1 cellular context compared by ENCODE assay signal in the genomic region with DNA sequence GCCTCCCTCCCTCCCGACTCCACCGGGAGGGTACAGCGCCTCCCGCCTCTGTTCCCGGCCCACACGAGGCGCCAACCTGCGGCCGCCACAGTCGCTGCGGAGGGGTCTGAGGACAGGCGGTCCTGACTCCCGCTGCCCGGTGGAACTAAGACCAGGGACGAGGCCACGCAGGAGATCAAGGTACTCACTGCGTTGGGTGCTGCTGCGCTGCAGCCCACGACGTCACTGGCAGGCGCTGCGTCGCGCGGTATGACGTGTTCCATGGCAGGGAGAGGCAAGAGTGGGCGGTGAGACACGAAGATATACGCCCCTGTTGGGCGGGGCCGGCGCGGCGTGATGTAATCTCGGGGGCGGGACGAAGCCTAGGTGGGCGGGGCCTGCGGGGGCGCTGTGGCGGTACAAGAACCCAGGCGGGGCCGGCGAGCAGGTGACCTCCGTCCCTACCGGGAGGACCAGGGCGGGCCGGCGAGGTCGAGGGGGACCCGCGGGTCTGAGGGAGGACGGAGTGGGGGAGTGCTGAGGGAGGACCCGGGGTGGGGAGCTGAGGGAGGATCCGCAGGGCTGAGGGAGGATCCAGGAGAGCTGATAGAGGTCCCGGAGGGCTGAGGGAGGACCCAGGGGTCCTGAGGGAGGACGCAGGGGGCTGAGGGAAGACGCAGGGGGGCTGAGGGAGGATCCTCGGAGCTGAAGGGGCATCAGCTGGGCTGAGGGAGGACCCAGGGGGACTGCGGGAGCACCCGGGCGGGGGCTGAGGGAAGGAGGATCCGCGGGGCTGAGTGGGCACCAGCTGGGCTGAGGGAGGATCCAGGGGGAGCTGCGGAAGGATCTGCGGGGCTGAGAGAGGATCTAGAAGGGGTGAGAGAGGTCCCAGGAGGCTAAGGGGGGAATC.
TF ChIP-seq lines count a peak whose summit lies in the region.

A gene (minus strand): TSS at position 227 of the 889 bp plus-strand sequence. CDS start 1,039 bp downstream, outside the sequence.

TF ChIP-seq in K562, 482 proteins besides CTCF, POLR2A, EP300 and RAD21 (continued from another document and continues in another):
- peak; percentile 59; the same call in 1 of the 2 replicates for TF ChIP-seq E2F3 (CRISPR knock-in tag; IDR thresholded peaks at IDR 0.05)
- TF ChIP-seq, protein P1, sequence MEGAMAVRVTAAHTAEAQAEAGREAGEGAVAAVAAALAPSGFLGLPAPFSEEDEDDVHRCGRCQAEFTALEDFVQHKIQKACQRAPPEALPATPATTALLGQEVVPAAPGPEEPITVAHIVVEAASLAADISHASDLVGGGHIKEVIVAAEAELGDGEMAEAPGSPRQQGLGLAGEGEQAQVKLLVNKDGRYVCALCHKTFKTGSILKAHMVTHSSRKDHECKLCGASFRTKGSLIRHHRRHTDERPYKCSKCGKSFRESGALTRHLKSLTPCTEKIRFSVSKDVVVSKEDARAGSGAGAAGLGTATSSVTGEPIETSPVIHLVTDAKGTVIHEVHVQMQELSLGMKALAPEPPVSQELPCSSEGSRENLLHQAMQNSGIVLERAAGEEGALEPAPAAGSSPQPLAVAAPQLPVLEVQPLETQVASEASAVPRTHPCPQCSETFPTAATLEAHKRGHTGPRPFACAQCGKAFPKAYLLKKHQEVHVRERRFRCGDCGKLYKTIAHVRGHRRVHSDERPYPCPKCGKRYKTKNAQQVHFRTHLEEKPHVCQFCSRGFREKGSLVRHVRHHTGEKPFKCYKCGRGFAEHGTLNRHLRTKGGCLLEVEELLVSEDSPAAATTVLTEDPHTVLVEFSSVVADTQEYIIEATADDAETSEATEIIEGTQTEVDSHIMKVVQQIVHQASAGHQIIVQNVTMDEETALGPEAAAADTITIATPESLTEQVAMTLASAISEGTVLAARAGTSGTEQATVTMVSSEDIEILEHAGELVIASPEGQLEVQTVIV (CRISPR knock-in tag; IDR thresholded peaks at IDR 0.05; ENCODE audit: borderline replicate concordance) = no peak
- TF ChIP-seq, protein P2, sequence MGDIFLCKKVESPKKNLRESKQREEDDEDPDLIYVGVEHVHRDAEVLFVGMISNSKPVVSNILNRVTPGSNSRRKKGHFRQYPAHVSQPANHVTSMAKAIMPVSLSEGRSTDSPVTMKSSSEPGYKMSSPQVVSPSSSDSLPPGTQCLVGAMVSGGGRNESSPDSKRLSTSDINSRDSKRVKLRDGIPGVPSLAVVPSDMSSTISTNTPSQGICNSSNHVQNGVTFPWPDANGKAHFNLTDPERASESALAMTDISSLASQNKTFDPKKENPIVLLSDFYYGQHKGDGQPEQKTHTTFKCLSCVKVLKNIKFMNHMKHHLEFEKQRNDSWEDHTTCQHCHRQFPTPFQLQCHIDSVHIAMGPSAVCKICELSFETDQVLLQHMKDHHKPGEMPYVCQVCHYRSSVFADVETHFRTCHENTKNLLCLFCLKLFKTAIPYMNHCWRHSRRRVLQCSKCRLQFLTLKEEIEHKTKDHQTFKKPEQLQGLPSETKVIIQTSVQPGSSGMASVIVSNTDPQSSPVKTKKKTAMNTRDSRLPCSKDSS (IDR thresholded peaks at IDR 0.05; ENCODE audit: low read depth, partially characterized antibody) = no peak
- TF ChIP-seq CSDE1 (IDR thresholded peaks at IDR 0.05) = peak in 1 of 2 experiments; percentile 95; a peak in 2 of 4 replicates
- TF ChIP-seq, protein P3, sequence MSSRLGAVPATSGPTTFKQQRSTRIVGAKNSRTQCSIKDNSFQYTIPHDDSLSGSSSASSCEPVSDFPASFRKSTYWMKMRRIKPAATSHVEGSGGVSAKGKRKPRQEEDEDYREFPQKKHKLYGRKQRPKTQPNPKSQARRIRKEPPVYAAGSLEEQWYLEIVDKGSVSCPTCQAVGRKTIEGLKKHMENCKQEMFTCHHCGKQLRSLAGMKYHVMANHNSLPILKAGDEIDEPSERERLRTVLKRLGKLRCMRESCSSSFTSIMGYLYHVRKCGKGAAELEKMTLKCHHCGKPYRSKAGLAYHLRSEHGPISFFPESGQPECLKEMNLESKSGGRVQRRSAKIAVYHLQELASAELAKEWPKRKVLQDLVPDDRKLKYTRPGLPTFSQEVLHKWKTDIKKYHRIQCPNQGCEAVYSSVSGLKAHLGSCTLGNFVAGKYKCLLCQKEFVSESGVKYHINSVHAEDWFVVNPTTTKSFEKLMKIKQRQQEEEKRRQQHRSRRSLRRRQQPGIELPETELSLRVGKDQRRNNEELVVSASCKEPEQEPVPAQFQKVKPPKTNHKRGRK (tag; IDR thresholded peaks at IDR 0.05) = no peak
- TF ChIP-seq FOXP1 (CRISPR knock-in tag; IDR thresholded peaks at IDR 0.05) = 0 out of 2 replicates have a peak, but pooled peaks have one; percentile 40
- TF ChIP-seq, protein P4, sequence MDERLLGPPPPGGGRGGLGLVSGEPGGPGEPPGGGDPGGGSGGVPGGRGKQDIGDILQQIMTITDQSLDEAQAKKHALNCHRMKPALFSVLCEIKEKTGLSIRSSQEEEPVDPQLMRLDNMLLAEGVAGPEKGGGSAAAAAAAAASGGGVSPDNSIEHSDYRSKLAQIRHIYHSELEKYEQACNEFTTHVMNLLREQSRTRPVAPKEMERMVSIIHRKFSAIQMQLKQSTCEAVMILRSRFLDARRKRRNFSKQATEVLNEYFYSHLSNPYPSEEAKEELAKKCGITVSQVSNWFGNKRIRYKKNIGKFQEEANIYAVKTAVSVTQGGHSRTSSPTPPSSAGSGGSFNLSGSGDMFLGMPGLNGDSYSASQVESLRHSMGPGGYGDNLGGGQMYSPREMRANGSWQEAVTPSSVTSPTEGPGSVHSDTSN (CRISPR knock-in tag; IDR thresholded peaks at IDR 0.05; ENCODE audit: low read depth) = no peak
- TF ChIP-seq, protein P4 (tag; conservative IDR thresholded peaks at IDR 0.05; ENCODE audit: low read depth) = no peak
- no peak for TF ChIP-seq HMG20A (CRISPR knock-in tag; conservative IDR thresholded peaks at IDR 0.05)
- TF ChIP-seq, protein P5, sequence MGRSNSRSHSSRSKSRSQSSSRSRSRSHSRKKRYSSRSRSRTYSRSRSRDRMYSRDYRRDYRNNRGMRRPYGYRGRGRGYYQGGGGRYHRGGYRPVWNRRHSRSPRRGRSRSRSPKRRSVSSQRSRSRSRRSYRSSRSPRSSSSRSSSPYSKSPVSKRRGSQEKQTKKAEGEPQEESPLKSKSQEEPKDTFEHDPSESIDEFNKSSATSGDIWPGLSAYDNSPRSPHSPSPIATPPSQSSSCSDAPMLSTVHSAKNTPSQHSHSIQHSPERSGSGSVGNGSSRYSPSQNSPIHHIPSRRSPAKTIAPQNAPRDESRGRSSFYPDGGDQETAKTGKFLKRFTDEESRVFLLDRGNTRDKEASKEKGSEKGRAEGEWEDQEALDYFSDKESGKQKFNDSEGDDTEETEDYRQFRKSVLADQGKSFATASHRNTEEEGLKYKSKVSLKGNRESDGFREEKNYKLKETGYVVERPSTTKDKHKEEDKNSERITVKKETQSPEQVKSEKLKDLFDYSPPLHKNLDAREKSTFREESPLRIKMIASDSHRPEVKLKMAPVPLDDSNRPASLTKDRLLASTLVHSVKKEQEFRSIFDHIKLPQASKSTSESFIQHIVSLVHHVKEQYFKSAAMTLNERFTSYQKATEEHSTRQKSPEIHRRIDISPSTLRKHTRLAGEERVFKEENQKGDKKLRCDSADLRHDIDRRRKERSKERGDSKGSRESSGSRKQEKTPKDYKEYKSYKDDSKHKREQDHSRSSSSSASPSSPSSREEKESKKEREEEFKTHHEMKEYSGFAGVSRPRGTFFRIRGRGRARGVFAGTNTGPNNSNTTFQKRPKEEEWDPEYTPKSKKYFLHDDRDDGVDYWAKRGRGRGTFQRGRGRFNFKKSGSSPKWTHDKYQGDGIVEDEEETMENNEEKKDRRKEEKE (IDR thresholded peaks at IDR 0.05; ENCODE audit: borderline replicate concordance in 1 of 2, control insufficient read depth in 1 of 2, low read depth in 2 of 2, low read length in 1 of 2) = no peak
- TF ChIP-seq, protein P6, sequence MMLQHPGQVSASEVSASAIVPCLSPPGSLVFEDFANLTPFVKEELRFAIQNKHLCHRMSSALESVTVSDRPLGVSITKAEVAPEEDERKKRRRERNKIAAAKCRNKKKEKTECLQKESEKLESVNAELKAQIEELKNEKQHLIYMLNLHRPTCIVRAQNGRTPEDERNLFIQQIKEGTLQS (IDR thresholded peaks at IDR 0.05) = peak; percentile 96
- TF ChIP-seq, protein P6 (CRISPR knock-in tag; conservative IDR thresholded peaks at IDR 0.05) = peak; percentile 36
- 0 out of 2 replicates have a peak, but pooled peaks have one; percentile 45 for TF ChIP-seq PHF21A (IDR thresholded peaks at IDR 0.05; ENCODE audit: borderline replicate concordance, low read depth)
- TF ChIP-seq ERF (CRISPR knock-in tag; IDR thresholded peaks at IDR 0.05) = no peak
- no peak for TF ChIP-seq SMAD2 (IDR thresholded peaks at IDR 0.05; ENCODE audit: low read depth, low read length)
- TF ChIP-seq, protein P7, sequence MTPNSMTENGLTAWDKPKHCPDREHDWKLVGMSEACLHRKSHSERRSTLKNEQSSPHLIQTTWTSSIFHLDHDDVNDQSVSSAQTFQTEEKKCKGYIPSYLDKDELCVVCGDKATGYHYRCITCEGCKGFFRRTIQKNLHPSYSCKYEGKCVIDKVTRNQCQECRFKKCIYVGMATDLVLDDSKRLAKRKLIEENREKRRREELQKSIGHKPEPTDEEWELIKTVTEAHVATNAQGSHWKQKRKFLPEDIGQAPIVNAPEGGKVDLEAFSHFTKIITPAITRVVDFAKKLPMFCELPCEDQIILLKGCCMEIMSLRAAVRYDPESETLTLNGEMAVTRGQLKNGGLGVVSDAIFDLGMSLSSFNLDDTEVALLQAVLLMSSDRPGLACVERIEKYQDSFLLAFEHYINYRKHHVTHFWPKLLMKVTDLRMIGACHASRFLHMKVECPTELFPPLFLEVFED (CRISPR knock-in tag; conservative IDR thresholded peaks at IDR 0.05) = peak; percentile 52; the same call in 1 of the 2 replicates
- TF ChIP-seq, protein P8, sequence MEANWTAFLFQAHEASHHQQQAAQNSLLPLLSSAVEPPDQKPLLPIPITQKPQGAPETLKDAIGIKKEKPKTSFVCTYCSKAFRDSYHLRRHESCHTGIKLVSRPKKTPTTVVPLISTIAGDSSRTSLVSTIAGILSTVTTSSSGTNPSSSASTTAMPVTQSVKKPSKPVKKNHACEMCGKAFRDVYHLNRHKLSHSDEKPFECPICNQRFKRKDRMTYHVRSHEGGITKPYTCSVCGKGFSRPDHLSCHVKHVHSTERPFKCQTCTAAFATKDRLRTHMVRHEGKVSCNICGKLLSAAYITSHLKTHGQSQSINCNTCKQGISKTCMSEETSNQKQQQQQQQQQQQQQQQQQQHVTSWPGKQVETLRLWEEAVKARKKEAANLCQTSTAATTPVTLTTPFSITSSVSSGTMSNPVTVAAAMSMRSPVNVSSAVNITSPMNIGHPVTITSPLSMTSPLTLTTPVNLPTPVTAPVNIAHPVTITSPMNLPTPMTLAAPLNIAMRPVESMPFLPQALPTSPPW (CRISPR knock-in tag; IDR thresholded peaks at IDR 0.05) = peak; percentile 82
- TF ChIP-seq HNRNPH1 (optimal IDR thresholded peaks at IDR 0.05; ENCODE audit: low read depth, low read length) = no peak
- no peak for TF ChIP-seq CHD4 (IDR thresholded peaks at IDR 0.05; ENCODE audit: insufficient read depth, insufficient replicate concordance, low read depth, low read length, poor library complexity, severe bottlenecking)
- TF ChIP-seq, protein P9, sequence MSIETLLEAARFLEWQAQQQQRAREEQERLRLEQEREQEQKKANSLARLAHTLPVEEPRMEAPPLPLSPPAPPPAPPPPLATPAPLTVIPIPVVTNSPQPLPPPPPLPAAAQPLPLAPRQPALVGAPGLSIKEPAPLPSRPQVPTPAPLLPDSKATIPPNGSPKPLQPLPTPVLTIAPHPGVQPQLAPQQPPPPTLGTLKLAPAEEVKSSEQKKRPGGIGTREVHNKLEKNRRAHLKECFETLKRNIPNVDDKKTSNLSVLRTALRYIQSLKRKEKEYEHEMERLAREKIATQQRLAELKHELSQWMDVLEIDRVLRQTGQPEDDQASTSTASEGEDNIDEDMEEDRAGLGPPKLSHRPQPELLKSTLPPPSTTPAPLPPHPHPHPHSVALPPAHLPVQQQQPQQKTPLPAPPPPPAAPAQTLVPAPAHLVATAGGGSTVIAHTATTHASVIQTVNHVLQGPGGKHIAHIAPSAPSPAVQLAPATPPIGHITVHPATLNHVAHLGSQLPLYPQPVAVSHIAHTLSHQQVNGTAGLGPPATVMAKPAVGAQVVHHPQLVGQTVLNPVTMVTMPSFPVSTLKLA (conservative IDR thresholded peaks at IDR 0.05) = peak; percentile 82 to 92
- no peak for TF ChIP-seq NFATC3 (IDR thresholded peaks at IDR 0.05)
- no peak for TF ChIP-seq HSF4 (CRISPR knock-in tag; IDR thresholded peaks at IDR 0.05; ENCODE audit: borderline replicate concordance)
- TF ChIP-seq ASH1L (IDR thresholded peaks at IDR 0.05; ENCODE audit: borderline replicate concordance, low read depth, partially characterized antibody) = no peak
- no peak for TF ChIP-seq ZNF324 (CRISPR knock-in tag; IDR thresholded peaks at IDR 0.05)
- TF ChIP-seq ZNF224 (CRISPR knock-in tag; IDR thresholded peaks at IDR 0.05) = no peak; the same call in 1 of the 2 replicates
- TF ChIP-seq NCOR1 (IDR thresholded peaks at IDR 0.05) = no peak
- no peak for TF ChIP-seq KLF1 (tag; IDR thresholded peaks at IDR 0.05)
- no peak for TF ChIP-seq GABPA (tag; conservative IDR thresholded peaks at IDR 0.05; ENCODE audit: low read depth)
- peak; percentile 95 for TF ChIP-seq RBFOX2 (IDR thresholded peaks at IDR 0.05; ENCODE audit: low read depth, low read length)
- TF ChIP-seq POLR3A (IDR thresholded peaks at IDR 0.05; ENCODE audit: borderline replicate concordance, extremely low read depth, insufficient read depth, insufficient read length) = no peak
- TF ChIP-seq, protein P10, sequence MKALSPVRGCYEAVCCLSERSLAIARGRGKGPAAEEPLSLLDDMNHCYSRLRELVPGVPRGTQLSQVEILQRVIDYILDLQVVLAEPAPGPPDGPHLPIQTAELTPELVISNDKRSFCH (CRISPR knock-in tag; IDR thresholded peaks at IDR 0.05) = no peak
- TF ChIP-seq, protein P10 (tag; IDR thresholded peaks at IDR 0.05) = no peak
- TF ChIP-seq, protein P11, sequence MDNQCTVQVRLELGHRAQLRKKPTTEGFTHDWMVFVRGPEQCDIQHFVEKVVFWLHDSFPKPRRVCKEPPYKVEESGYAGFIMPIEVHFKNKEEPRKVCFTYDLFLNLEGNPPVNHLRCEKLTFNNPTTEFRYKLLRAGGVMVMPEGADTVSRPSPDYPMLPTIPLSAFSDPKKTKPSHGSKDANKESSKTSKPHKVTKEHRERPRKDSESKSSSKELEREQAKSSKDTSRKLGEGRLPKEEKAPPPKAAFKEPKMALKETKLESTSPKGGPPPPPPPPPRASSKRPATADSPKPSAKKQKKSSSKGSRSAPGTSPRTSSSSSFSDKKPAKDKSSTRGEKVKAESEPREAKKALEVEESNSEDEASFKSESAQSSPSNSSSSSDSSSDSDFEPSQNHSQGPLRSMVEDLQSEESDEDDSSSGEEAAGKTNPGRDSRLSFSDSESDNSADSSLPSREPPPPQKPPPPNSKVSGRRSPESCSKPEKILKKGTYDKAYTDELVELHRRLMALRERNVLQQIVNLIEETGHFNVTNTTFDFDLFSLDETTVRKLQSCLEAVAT (IDR thresholded peaks at IDR 0.05) = peak in 1 of 2 experiments; percentile 95; a peak in 2 of 4 replicates
